Comparison of ENCODE assay signal across 19 cellular contexts in genomic region chr6:162344935-162345599, GRCh38.
DNase-seq lines count a peak whose midpoint lies in the region; ATAC-seq and TF ChIP-seq lines count a peak whose summit lies in the region.
"Had no signal": no experiment of that assay in that cellular context is flagged by ENCODE, and none has a peak within 500 bp of the region (broad histone marks: within the 10 kb centered on the region; RNA-seq: fewer than 3 reads in every experiment).

No MANE protein-coding gene starts in this region.

- H3K9me3 ChIP-seq in right atrium auricular region, result no peaks in the 10 kb centered on the region
- H3K9me3 ChIP-seq in right cardiac atrium (ENCODE audit: control insufficient read depth, low read length), result no peaks in the 10 kb centered on the region
- H3K9me3 ChIP-seq: A549 had no signal

- peaks cover 0 to 13% of the 10 kb centered on the region in 2 donors for H3K4me1 ChIP-seq in right atrium auricular region
- H3K4me1 ChIP-seq in right cardiac atrium (ENCODE audit: control insufficient read depth, insufficient read depth, low read length), result peaks cover 5% of the 10 kb centered on the region
- H3K4me1 ChIP-seq: A549 had no signal

- intact Hi-C loops in Right ventricle myocardium superior (cut with DNase I) (no loop called here), right cardiac atrium (cut with DNase I) (no loop called here), lower leg skin (cut with DNase I; ENCODE audit: low total_unique reads) (no loop called here)

- no peak overlapping the region for H3K4me3 ChIP-seq in right atrium auricular region
- H3K4me3 ChIP-seq in cardiac fibroblast (replicated peaks in 1 of 2; ENCODE audit: low read depth in 2 of 2, low read length in 2 of 2), result no peak overlapping the region
- H3K4me3 ChIP-seq in right cardiac atrium (ENCODE audit: low read length), result no peak overlapping the region
- H3K4me3 ChIP-seq in lower leg skin (ENCODE audit: low read depth, poor library complexity, severe bottlenecking), result no peak overlapping the region
- H3K4me3 ChIP-seq: A549 had no signal

- peak; percentile 65 for ATAC-seq in Right ventricle myocardium superior (ENCODE audit: poor library complexity)
- ATAC-seq in right cardiac atrium, result peak; percentile 59 to 87
- no peak for ATAC-seq in HG03565 (IDR thresholded peaks at IDR 0.05; ENCODE audit: unreplicated experiment)
- ATAC-seq: A549; CD8-positive, alpha-beta T cell; PC-3 had no signal

- DNase-seq in Right ventricle myocardium superior (no peak), right atrium auricular region (ENCODE audit: low spot score) (no peak), cardiac fibroblast (ENCODE audit: low read depth in 2 of 2) (peak; percentile 22 to 51), right cardiac atrium (no peak), GM10248 (ENCODE audit: extremely low spot score) (no peak), NCI-H774 (lab: John Stamatoyannopoulos, UW) (no peak), lower leg skin (ENCODE audit: low spot score in 2 of 2) (no peak)
- DNase-seq: anterior cingulate cortex; CD8-positive, alpha-beta T cell; dermis blood vessel endothelial cell; midbrain; NCI-H146; NCI-H446 treated with DMSO at 0.1 percent for 48 hours; occipital lobe; PC-3; stimulated activated CD4-positive, alpha-beta T cell treated with anti-CD3 and anti-CD28 coated beads, Interleukin-12 subunit alpha, Interleukin-12 subunit beta, amount 100 ng/mL, for 4 hours had no signal

- no peaks in the 10 kb centered on the region for H3K36me3 ChIP-seq in right atrium auricular region

- H3K27me3 ChIP-seq in right atrium auricular region, result no peaks in the 10 kb centered on the region
- no peaks in the 10 kb centered on the region for H3K27me3 ChIP-seq in right cardiac atrium (ENCODE audit: control insufficient read depth, insufficient read depth)

- POLR2A ChIA-PET in GM10248 (lab: Yijun Ruan, JAX), result no interaction called here

- TF ChIP-seq CTCF in right atrium auricular region (IDR thresholded peaks at IDR 0.05) (no peak), cardiac fibroblast (IDR thresholded peaks at IDR 0.05; ENCODE audit: low read depth, low read length) (no peak), GM10248 (IDR thresholded peaks at IDR 0.05; ENCODE audit: control extremely low read depth, extremely low read depth, low read depth, missing control alignments) (no peak), lower leg skin (IDR thresholded peaks at IDR 0.05) (no peak)

- WGBS in right cardiac atrium, result 52% methylated on average over 6 of the region's 6 CpGs
- WGBS in lower leg skin, 2 donors, result 69 to 72% methylated on average over 6 of the region's 6 CpGs

- TF ChIP-seq POLR2A in lower leg skin (IDR thresholded peaks at IDR 0.05), result no peak

- CTCF ChIA-PET in GM10248 (lab: Yijun Ruan, JAX), result no interaction called here

- H3K27ac ChIP-seq in right atrium auricular region, result peak overlapping the region in 1 of 2 donors; percentile 57
- H3K27ac ChIP-seq in right cardiac atrium (ENCODE audit: low read length), result no peak overlapping the region
- H3K27ac ChIP-seq: A549, HL-60 had no signal

Comparison
In these comparisons a context has a peak if more than half of its experiments do, and no peak if none do; other contexts are left out.
1. DNase-seq: peak in cardiac fibroblast (2 of 2); none in Right ventricle myocardium superior (single experiment), right atrium auricular region (single experiment), right cardiac atrium (0 of 3), GM10248 (single experiment), NCI-H774 (single experiment) and lower leg skin (0 of 2).